ENCODE assay signal across 7 cellular contexts in the genomic region with DNA sequence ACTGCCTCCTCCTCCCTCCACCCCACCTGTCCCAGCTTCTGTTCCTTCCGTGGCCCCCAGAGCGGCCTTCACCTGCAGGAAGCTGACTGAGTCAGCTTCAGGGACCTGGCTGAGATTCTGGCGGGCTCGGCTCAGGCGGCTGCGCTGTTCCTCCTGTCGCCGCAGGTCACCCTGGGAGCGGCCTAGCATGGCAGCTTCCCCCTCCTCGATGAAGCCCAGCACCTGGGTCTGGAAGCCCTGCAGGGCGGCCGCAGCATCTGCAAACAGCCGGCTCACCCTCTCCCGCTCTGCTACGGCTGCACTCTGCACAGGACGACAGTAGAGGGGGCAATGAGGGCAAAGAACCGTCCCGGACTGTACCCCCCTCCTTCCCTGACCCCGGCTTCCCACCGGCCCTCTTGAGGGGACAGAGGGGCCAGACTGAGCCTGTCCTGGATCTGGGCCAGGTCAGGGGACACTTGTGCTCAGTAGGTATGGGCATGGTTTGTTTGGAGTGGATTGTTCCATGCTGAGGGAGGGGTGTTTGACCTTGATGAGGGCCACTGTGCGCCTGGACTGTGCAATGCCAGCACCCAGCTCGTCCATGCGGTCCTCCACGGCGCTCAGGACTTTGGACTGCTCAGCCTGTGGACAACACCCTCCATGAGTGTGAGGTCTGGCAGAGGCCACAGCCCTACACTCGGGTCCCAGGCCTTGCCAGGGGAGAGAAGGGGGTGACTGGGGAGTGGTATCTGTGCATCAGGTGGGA. TPM values are rescaled to one million over a fixed set of nuclear protein-coding genes. Genes with fewer than 3 reads are reported as not detected.
DNase-seq lines count a peak whose midpoint lies in the region; ATAC-seq and TF ChIP-seq lines count a peak whose summit lies in the region.
"Had no signal": no experiment of that assay in that cellular context is flagged by ENCODE, and none has a peak within 500 bp of the region (broad histone marks: within the 10 kb centered on the region; RNA-seq: fewer than 3 reads in every experiment).

No MANE protein-coding gene starts in this region.

- peak overlapping the region; percentile 62 for H3K4me3 ChIP-seq in OCI-LY1 (ENCODE audit: low read depth, low read length, poor library complexity, severe bottlenecking)
- H3K4me3 ChIP-seq in naive thymus-derived CD4-positive, alpha-beta T cell (ENCODE audit: low read length): peak overlapping the region; percentile 74

- peak overlapping the region; percentile 63 for H3K9ac ChIP-seq in OCI-LY1 (ENCODE audit: low read length)

- H3K4me2 ChIP-seq in OCI-LY1 (ENCODE audit: low read length): peak overlapping the region; percentile 82

- intact Hi-C loops in naive thymus-derived CD4-positive, alpha-beta T cell (cut with micrococcal nuclease): loop anchor here (1.0 to 2.0 kb wide), 7 partner anchors 12 to 103 kb away; a partner anchor contains a TSS

- peaks cover 4% of the 10 kb centered on the region; the same call in 1 of the 2 replicates for H3K27me3 ChIP-seq in OCI-LY1 (ENCODE audit: insufficient read depth, low read length)
- no peaks in the 10 kb centered on the region for H3K27me3 ChIP-seq in naive thymus-derived CD4-positive, alpha-beta T cell (ENCODE audit: control insufficient read depth in 2 of 2, insufficient read depth in 2 of 2, low read length in 2 of 2)

- no peaks in the 10 kb centered on the region for H3F3A ChIP-seq in OCI-LY1 (ENCODE audit: insufficient read depth, low read length)

- no peaks in the 10 kb centered on the region for H3K79me2 ChIP-seq in OCI-LY1 (ENCODE audit: insufficient read depth, low read length)

- H3K36me3 Mint-ChIP-seq in naive thymus-derived CD4-positive, alpha-beta T cell: peaks cover 0 to 2% (median 0%) of the 10 kb centered on the region in 5 donors

- no peak overlapping the region for H2AFZ ChIP-seq in OCI-LY1 (ENCODE audit: low read length)

- peak; percentile 83 for DNase-seq in DMS 273 (lab: John Stamatoyannopoulos, UW; ENCODE audit: unreplicated experiment)
- peak; percentile 31 for DNase-seq in astrocyte of the hippocampus (ENCODE audit: low read depth, low spot score)
- peak in 8 of 9 donors; percentile 60 to 79 (median 70) for DNase-seq in naive thymus-derived CD4-positive, alpha-beta T cell
- DNase-seq in 8988T: no peak
- DNase-seq in SKM-1 (lab: John Stamatoyannopoulos, UW; ENCODE audit: unreplicated experiment): no peak

- CTCF ChIA-PET in naive thymus-derived CD4-positive, alpha-beta T cell (lab: Charles Lee): interaction anchor here (0.6 to 3.5 kb wide), 14 partner anchors 13 to 1085 kb away, joined by 3 to 25 read pairs (median 5); a partner anchor contains a TSS

- POLR2A ChIA-PET in naive thymus-derived CD4-positive, alpha-beta T cell (lab: Charles Lee): interaction anchor here (0.6 to 20.0 kb wide), 18 partner anchors 9 to 614 kb away, joined by 3 to 354 read pairs (median 6); a partner anchor contains a TSS

- no peaks in the 10 kb centered on the region for H3K9me2 ChIP-seq in OCI-LY1 (ENCODE audit: low read depth, low read length)

- peak; percentile 58 for ATAC-seq in naive thymus-derived CD4-positive, alpha-beta T cell

- H3K27ac Mint-ChIP-seq in naive thymus-derived CD4-positive, alpha-beta T cell: peak overlapping the region; percentile 88 to 97 (median 91)

- H3K27me3 Mint-ChIP-seq in naive thymus-derived CD4-positive, alpha-beta T cell: peaks cover 0 to 21% (median 0%) of the 10 kb centered on the region in 5 donors

- H3K27ac ChIP-seq in OCI-LY1 (ENCODE audit: low read depth, low read length, poor library complexity, severe bottlenecking): peak overlapping the region; percentile 59
- H3K27ac ChIP-seq in naive thymus-derived CD4-positive, alpha-beta T cell (ENCODE audit: low read depth, low read length): peak overlapping the region; percentile 70
- H3K27ac ChIP-seq: HL-60 had no signal

- no peaks in the 10 kb centered on the region for H3K36me3 ChIP-seq in OCI-LY1 (ENCODE audit: insufficient read depth, low read length)
- no peaks in the 10 kb centered on the region for H3K36me3 ChIP-seq in naive thymus-derived CD4-positive, alpha-beta T cell (ENCODE audit: control insufficient read depth in 2 of 3, insufficient read depth in 3 of 3, low read length in 3 of 3)

- H3K9me3 ChIP-seq in OCI-LY1 (ENCODE audit: low read length): no peaks in the 10 kb centered on the region
- H3K9me3 ChIP-seq in naive thymus-derived CD4-positive, alpha-beta T cell (ENCODE audit: control insufficient read depth in 2 of 3, low read length in 3 of 3): no peaks in the 10 kb centered on the region

- peak overlapping the region; percentile 83 to 99 (median 90) for H3K4me3 Mint-ChIP-seq in naive thymus-derived CD4-positive, alpha-beta T cell

- H4K20me1 ChIP-seq in OCI-LY1 (ENCODE audit: insufficient read depth, low read length): no peaks in the 10 kb centered on the region

- peaks cover 25 to 53% (median 45%) of the 10 kb centered on the region in 7 donors for H3K4me1 Mint-ChIP-seq in naive thymus-derived CD4-positive, alpha-beta T cell

- TF ChIP-seq CTCF in OCI-LY1 (IDR thresholded peaks at IDR 0.05; ENCODE audit: low read length): peak; percentile 64

- H3K9me3 Mint-ChIP-seq in naive thymus-derived CD4-positive, alpha-beta T cell: no peaks in the 10 kb centered on the region

- H3K4me1 ChIP-seq in OCI-LY1 (ENCODE audit: insufficient read depth, low read length, severe bottlenecking): peaks cover 40% of the 10 kb centered on the region
- peaks cover 30 to 36% of the 10 kb centered on the region in 2 donors for H3K4me1 ChIP-seq in naive thymus-derived CD4-positive, alpha-beta T cell (ENCODE audit: control insufficient read depth in 2 of 2, insufficient read depth in 2 of 2, low read length in 2 of 2)

RNA-seq across cellular contexts. Expression of a gene that starts 2.0 kb away (rescaled TPM):
- total RNA-seq in naive thymus-derived CD4-positive, alpha-beta T cell: 10 to 100 TPM in 1 of 5 experiments, 1 to 10 TPM in 4; 2.5 to 25.6 (median 8.7) TPM
- 1 to 10 TPM; 6.3 to 7.7 TPM for polyA plus RNA-seq in naive thymus-derived CD4-positive, alpha-beta T cell

RNA-seq across cellular contexts. Expression of a gene that starts 20.4 kb away (rescaled TPM):
- 10 to 100 TPM; 20.9 to 37.7 (median 29.6) TPM for total RNA-seq in naive thymus-derived CD4-positive, alpha-beta T cell
- polyA plus RNA-seq in naive thymus-derived CD4-positive, alpha-beta T cell: 10 to 100 TPM; 14.9 to 29.6 TPM

RNA-seq across cellular contexts. Expression of a gene that starts 21.2 kb away (rescaled TPM):
- 100 to 1,000 TPM in 3 of 5 experiments, 10 to 100 TPM in 2; 87.7 to 159 (median 112) TPM for total RNA-seq in naive thymus-derived CD4-positive, alpha-beta T cell
- 10 to 100 TPM; 84.8 to 99.4 TPM for polyA plus RNA-seq in naive thymus-derived CD4-positive, alpha-beta T cell

RNA-seq across cellular contexts. Expression of a gene that starts 28.3 kb away (rescaled TPM):
- total RNA-seq in naive thymus-derived CD4-positive, alpha-beta T cell: 100 to 1,000 TPM in 4 of 5 experiments, 10 to 100 TPM in 1; 81.0 to 154 (median 128) TPM
- 10 to 100 TPM; 64.6 to 72.2 TPM for polyA plus RNA-seq in naive thymus-derived CD4-positive, alpha-beta T cell

RNA-seq across cellular contexts. Expression of a gene that starts 32.2 kb away (rescaled TPM):
- total RNA-seq in naive thymus-derived CD4-positive, alpha-beta T cell: 100 to 1,000 TPM; 145 to 201 (median 152) TPM
- 10 to 100 TPM; 44.5 to 83.3 TPM for polyA plus RNA-seq in naive thymus-derived CD4-positive, alpha-beta T cell

Comparison
In these comparisons a context has a peak if more than half of its experiments do, and no peak if none do; other contexts are left out.
1. DNase-seq: peak in DMS 273 (single experiment), astrocyte of the hippocampus (single experiment) and naive thymus-derived CD4-positive, alpha-beta T cell (8 of 9); none in 8988T (single experiment) and SKM-1 (single experiment).